In the genomic region with DNA sequence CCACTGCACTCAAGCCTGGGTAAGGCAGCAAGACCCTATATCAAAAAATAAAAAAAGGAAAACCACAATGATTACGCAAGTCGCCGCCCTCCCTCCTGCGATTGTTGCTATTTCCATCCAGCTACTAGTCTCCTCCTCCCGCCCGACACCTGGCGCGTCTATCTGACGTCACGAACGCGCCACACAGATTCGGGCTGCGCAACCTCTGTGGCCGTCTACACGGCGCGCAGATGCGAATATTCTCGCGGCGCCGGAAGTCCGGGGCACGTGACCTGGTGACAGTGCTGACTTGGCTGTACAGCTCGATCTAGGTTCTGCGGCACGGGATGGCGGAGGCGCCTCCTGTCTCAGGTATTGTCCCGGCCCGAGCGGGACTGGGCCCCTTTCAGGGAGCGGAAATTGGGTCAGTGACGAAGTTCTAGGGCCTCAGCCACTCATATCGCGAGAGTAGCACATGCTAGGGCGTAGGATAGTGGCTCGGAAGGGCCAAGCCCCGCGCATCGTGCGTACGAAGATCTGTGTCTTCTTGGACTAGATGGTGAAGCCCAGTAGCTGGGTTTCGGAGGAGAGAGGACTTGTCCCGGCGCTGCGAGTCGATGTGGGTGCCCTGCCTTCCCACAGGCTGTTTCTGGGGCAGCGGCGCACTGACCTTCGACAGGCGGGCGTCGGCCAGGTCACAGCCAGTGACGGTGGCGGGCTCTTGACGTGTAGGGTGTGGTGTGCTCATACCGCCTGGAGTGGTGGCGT, we compare ENCODE assay signal across 8 cellular contexts. TPM values are rescaled to one million over a fixed set of nuclear protein-coding genes. Genes with fewer than 3 reads are reported as not detected.
A peak's percentile ranks its signal among the peaks of the same experiment; 100 is the strongest.
DNase-seq lines count a peak whose midpoint lies in the region; ATAC-seq, FAIRE-seq and TF ChIP-seq lines count a peak whose summit lies in the region.

Gene NFX1, plus strand, starts transcription at position 270 of the 747 bp plus-strand sequence. Its CDS starts 57 bp downstream, at position 327.

- H3K79me2 ChIP-seq in keratinocyte (ENCODE audit: control insufficient read depth, insufficient read depth, low read length): peaks cover 41% of the 10 kb centered on the region

- peak within 1 kb of the TSS; percentile 100 for H3K27ac ChIP-seq in keratinocyte (ENCODE audit: control insufficient read depth, insufficient read depth, low read length)

- peak within 1 kb of the TSS; percentile 66 for H3K4me2 ChIP-seq in keratinocyte (ENCODE audit: control insufficient read depth, extremely low read depth, insufficient read depth, low read depth, low read length)

- TF ChIP-seq POLR2A in GM19099 (IDR thresholded peaks at IDR 0.05; ENCODE audit: extremely low read depth, insufficient read length, low read depth): peak; percentile 93

- no peaks in the 10 kb centered on the region for H4K20me1 ChIP-seq in keratinocyte (ENCODE audit: control insufficient read depth, extremely low read depth, insufficient read depth, low read length)

- H3K4me3 ChIP-seq in keratinocyte (ENCODE audit: control insufficient read depth in 2 of 3, extremely low read depth in 1 of 3, insufficient read depth in 2 of 3, low read depth in 1 of 3, low read length in 3 of 3): peak within 1 kb of the TSS; percentile 56 to 97 (median 76)

- H3K36me3 ChIP-seq in keratinocyte (ENCODE audit: control insufficient read depth in 2 of 2, extremely low read depth in 1 of 2, insufficient read depth in 2 of 2, low read length in 2 of 2): peaks cover 10 to 18% of the 10 kb centered on the region in 2 experiments

- H3K9ac ChIP-seq in keratinocyte (ENCODE audit: control insufficient read depth, extremely low read depth, insufficient read depth, low read length): peak within 1 kb of the TSS; percentile 100

- DNase-seq in AG20443 (ENCODE audit: low spot score) (peak; percentile 97), NCI-H510A (lab: John Stamatoyannopoulos, UW) (peak; percentile 82), cerebellum (ENCODE audit: low spot score) (peak; percentile 96), keratinocyte (ENCODE audit: low read depth, low spot score) (peak; percentile 87)
- peak; percentile 98 for DNase-seq in activated CD4-positive, alpha-beta T cell treated with anti-CD3 and anti-CD28 coated beads for 1 hour
- peak; percentile 95 to 96 for DNase-seq in stimulated activated CD4-positive, alpha-beta T cell treated with anti-CD3 and anti-CD28 coated beads, Interleukin-15, amount 100 ng/mL, for 1 hour (ENCODE audit: low read depth in 1 of 2, low spot score in 1 of 2)

- ATAC-seq in HG03432 (IDR thresholded peaks at IDR 0.05; ENCODE audit: unreplicated experiment): peak; percentile 89

- no peaks in the 10 kb centered on the region for H3K9me1 ChIP-seq in keratinocyte (ENCODE audit: control insufficient read depth, extremely low read depth, insufficient read depth, low read length)

- dilution Hi-C loops in keratinocyte (cut with MboI; ENCODE audit: extremely low pct_ligation_motif_present, low sequenced_read_pairs): no loop called here

- TF ChIP-seq CTCF in keratinocyte (optimal IDR thresholded peaks at IDR 0.05 in 1 of 3, IDR thresholded peaks at IDR 0.05 in 1 of 3, conservative IDR thresholded peaks at IDR 0.05 in 1 of 3; ENCODE audit: extremely low read depth in 1 of 3, insufficient read depth in 2 of 3, low read length in 3 of 3): no peak

- peak within 1 kb of the TSS; percentile 93 for H2AFZ ChIP-seq in keratinocyte (ENCODE audit: control insufficient read depth, low read length)

- no peaks in the 10 kb centered on the region for H3K9me3 ChIP-seq in keratinocyte (ENCODE audit: control insufficient read depth, low read depth, low read length)

- FAIRE-seq in keratinocyte (lab: Jason Lieb, UNC): peak; percentile 81

- H3K27me3 ChIP-seq in keratinocyte (ENCODE audit: control insufficient read depth, extremely low read depth, insufficient read depth, low read length): no peaks in the 10 kb centered on the region

- H3K4me1 ChIP-seq in keratinocyte (ENCODE audit: control insufficient read depth, extremely low read depth, insufficient read depth, low read length): no peaks in the 10 kb centered on the region

RNA-seq across cellular contexts. Expression of gene NFX1, which starts in this region (rescaled TPM):
- total RNA-seq in cerebellum: 22.1 TPM
- polyA plus RNA-seq in keratinocyte: 24.2 to 28.8 TPM (median 28.1 TPM) in 3 replicates
- polyA plus RNA-seq in keratinocyte (2011; ENCODE audit: low read depth): 25.5 TPM
- 18.2 and 24.3 TPM in 2 replicates for polyA plus RNA-seq in keratinocyte (2011; cell fraction: cytosol; rRNA removed)
- 47.5 and 49.6 TPM in 2 replicates for polyA plus RNA-seq in keratinocyte (2011; cell fraction: nucleus; rRNA removed)
- polyA plus RNA-seq in keratinocyte (2012; ENCODE audit: low replicate concordance): 20.0 and 25.9 TPM in 2 replicates
- polyA minus RNA-seq in keratinocyte: 39.4 to 62.6 TPM (median 56.1 TPM) in 3 replicates
- 24.0 TPM for polyA minus RNA-seq in keratinocyte (2011; cell fraction: cytosol; rRNA and poly(A)+ RNA removed)
- 25.9 and 48.3 TPM in 2 replicates for polyA minus RNA-seq in keratinocyte (2011; cell fraction: nucleus; rRNA and poly(A)+ RNA removed)

Comparison
In these comparisons a context has a peak if more than half of its experiments do, and no peak if none do; other contexts are left out.
1. Peak in every context shown above with its lines: DNase-seq, ATAC-seq, H3K4me3 ChIP-seq and H3K27ac ChIP-seq.